Comparison of ENCODE assay signal across 1 cellular context in the genomic region with DNA sequence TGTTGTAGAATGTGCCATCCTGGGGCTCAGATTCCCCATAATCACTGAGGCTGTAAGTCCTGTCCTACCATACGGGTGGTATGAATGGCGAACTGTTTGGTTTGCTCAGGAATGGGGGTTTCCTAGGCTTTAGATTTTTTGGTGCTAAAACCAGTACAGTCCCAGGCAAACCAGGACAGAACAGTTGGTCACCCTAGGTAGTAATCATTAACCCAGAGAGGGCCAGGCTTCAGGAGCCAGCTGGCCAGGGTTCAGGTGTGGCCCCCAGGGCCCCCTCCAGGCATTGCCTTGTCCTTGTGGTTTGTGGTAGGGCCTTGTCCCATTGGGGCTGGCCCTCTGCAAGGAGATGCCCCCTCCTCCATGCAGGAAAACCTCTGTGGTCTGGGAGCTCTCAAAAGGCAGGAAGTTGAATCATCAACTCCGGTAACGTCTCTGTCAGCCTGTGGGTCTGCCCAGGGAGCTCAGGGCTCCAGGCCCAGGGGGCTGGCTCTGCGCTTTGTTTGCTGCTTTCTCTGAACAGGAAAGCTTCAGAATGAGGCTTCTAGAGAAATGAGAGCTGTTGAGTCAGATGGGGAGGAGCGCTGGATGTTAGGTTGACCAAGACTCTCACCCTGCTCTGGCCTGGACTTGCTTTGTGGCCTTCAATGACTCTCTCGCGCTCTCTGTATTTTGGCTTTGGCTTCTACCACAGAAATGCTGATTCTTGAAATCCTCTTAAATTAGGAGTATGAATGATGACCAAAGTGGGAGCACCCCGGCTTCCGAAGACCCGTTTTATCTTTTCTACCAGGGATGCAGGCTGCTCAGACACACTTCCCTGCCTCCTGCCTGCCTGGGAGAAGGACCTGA.
TF ChIP-seq lines count a peak whose summit lies in the region.

No MANE protein-coding gene starts in this region.

TF ChIP-seq in HepG2, 621 proteins besides CTCF, POLR2A, EP300 and RAD21 (continued from another document and continues in another):
- TF ChIP-seq, protein P1, sequence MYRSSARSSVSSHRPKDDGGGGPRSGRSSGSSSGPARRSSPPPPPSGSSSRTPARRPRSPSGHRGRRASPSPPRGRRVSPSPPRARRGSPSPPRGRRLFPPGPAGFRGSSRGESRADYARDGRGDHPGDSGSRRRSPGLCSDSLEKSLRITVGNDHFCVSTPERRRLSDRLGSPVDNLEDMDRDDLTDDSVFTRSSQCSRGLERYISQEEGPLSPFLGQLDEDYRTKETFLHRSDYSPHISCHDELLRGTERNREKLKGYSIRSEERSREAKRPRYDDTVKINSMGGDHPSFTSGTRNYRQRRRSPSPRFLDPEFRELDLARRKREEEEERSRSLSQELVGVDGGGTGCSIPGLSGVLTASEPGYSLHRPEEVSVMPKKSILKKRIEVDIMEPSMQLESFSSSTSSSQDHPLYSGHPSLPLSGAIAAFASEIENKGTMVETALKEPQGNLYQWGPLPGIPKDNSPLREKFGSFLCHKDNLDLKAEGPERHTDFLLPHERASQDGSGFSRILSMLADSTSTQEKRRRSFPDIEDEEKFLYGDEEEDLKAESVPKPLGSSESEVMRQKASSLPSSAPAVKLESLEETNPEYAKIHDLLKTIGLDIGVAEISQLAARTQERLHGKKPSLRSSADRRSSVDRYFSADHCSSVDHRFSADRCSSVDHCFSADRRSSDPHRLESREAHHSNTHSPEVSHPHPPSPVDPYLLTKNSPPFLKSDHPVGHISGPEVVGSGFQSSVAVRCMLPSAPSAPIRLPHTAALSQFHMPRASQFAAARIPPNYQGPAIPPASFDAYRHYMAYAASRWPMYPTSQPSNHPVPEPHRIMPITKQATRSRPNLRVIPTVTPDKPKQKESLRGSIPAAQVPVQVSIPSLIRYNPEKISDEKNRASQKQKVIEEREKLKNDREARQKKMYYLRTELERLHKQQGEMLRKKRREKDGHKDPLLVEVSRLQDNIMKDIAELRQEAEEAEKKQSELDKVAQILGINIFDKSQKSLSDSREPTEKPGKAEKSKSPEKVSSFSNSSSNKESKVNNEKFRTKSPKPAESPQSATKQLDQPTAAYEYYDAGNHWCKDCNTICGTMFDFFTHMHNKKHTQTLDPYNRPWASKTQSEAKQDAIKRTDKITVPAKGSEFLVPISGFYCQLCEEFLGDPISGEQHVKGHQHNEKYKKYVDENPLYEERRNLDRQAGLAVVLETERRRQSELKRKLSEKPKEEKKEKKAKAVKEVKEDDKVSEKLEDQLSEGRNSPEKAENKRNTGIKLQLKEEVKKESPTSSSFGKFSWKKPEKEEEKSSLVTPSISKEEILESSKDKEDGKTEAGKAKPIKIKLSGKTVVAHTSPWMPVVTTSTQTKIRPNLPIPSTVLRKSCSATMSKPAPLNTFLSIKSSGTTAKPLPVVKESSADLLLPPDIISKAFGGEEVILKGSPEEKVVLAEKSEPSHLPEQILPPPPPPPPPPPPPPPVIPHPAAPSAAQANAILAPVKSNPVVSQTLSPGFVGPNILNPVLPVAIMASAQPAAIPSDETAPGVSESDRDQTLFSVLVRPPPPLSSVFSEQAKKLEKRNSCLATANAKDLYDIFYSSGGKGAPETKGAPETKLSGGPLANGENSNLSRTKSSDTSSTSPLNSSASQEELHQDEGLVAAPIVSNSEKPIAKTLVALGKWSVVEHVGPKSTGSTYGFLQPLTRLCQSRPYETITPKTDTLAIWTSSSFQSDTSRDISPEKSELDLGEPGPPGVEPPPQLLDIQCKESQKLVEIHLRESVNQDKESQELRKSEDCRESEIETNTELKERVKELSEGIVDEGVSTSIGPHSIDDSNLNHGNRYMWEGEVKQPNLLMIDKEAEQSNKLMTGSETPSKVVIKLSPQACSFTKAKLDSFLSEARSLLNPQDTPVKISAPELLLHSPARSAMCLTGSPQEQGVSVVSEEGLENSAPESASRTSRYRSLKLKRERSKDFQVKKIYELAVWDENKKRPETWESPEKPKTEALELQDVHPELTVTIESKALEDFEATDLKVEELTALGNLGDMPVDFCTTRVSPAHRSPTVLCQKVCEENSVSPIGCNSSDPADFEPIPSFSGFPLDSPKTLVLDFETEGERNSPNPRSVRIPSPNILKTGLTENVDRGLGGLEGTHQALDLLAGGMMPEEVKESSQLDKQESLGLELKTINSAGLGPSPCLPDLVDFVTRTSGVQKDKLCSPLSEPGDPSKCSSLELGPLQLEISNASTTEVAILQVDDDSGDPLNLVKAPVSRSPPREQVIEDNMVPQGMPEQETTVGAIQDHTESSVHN (CRISPR knock-in tag; IDR thresholded peaks at IDR 0.05), result no peak
- TF ChIP-seq, protein P2, sequence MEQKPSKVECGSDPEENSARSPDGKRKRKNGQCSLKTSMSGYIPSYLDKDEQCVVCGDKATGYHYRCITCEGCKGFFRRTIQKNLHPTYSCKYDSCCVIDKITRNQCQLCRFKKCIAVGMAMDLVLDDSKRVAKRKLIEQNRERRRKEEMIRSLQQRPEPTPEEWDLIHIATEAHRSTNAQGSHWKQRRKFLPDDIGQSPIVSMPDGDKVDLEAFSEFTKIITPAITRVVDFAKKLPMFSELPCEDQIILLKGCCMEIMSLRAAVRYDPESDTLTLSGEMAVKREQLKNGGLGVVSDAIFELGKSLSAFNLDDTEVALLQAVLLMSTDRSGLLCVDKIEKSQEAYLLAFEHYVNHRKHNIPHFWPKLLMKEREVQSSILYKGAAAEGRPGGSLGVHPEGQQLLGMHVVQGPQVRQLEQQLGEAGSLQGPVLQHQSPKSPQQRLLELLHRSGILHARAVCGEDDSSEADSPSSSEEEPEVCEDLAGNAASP (CRISPR knock-in tag; IDR thresholded peaks at IDR 0.05; ENCODE audit: borderline replicate concordance), result peak; percentile 76; the same call in 1 of the 2 replicates
- TF ChIP-seq ZNF430 (CRISPR knock-in tag; IDR thresholded peaks at IDR 0.05), result peak; percentile 89; the same call in 1 of the 2 replicates
- TF ChIP-seq KLF11 (CRISPR knock-in tag; IDR thresholded peaks at IDR 0.05), result no peak
- TF ChIP-seq ZNF546 (CRISPR knock-in tag; conservative IDR thresholded peaks at IDR 0.05), result no peak
- TF ChIP-seq, protein P3, sequence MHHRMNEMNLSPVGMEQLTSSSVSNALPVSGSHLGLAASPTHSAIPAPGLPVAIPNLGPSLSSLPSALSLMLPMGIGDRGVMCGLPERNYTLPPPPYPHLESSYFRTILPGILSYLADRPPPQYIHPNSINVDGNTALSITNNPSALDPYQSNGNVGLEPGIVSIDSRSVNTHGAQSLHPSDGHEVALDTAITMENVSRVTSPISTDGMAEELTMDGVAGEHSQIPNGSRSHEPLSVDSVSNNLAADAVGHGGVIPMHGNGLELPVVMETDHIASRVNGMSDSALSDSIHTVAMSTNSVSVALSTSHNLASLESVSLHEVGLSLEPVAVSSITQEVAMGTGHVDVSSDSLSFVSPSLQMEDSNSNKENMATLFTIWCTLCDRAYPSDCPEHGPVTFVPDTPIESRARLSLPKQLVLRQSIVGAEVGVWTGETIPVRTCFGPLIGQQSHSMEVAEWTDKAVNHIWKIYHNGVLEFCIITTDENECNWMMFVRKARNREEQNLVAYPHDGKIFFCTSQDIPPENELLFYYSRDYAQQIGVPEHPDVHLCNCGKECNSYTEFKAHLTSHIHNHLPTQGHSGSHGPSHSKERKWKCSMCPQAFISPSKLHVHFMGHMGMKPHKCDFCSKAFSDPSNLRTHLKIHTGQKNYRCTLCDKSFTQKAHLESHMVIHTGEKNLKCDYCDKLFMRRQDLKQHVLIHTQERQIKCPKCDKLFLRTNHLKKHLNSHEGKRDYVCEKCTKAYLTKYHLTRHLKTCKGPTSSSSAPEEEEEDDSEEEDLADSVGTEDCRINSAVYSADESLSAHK (CRISPR knock-in tag; IDR thresholded peaks at IDR 0.05; ENCODE audit: borderline replicate concordance), result no peak
- TF ChIP-seq, protein P4, sequence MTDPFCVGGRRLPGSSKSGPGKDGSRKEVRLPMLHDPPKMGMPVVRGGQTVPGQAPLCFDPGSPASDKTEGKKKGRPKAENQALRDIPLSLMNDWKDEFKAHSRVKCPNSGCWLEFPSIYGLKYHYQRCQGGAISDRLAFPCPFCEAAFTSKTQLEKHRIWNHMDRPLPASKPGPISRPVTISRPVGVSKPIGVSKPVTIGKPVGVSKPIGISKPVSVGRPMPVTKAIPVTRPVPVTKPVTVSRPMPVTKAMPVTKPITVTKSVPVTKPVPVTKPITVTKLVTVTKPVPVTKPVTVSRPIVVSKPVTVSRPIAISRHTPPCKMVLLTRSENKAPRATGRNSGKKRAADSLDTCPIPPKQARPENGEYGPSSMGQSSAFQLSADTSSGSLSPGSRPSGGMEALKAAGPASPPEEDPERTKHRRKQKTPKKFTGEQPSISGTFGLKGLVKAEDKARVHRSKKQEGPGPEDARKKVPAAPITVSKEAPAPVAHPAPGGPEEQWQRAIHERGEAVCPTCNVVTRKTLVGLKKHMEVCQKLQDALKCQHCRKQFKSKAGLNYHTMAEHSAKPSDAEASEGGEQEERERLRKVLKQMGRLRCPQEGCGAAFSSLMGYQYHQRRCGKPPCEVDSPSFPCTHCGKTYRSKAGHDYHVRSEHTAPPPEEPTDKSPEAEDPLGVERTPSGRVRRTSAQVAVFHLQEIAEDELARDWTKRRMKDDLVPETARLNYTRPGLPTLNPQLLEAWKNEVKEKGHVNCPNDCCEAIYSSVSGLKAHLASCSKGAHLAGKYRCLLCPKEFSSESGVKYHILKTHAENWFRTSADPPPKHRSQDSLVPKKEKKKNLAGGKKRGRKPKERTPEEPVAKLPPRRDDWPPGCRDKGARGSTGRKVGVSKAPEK (CRISPR knock-in tag; IDR thresholded peaks at IDR 0.05; ENCODE audit: borderline replicate concordance), result no peak
- peak; percentile 52; the same call in 1 of the 2 replicates for TF ChIP-seq ZMAT3 (CRISPR knock-in tag; conservative IDR thresholded peaks at IDR 0.05)
- TF ChIP-seq TEAD3 (CRISPR knock-in tag; optimal IDR thresholded peaks at IDR 0.05; ENCODE audit: borderline replicate concordance), result peak; percentile 72
- no peak for TF ChIP-seq HMGA1 (CRISPR knock-in tag; conservative IDR thresholded peaks at IDR 0.05)
- no peak for TF ChIP-seq EEA1 (CRISPR knock-in tag; IDR thresholded peaks at IDR 0.05; ENCODE audit: borderline replicate concordance)
- 0 out of 2 replicates have a peak, but pooled peaks have one; percentile 66 for TF ChIP-seq FLYWCH1 (CRISPR knock-in tag; IDR thresholded peaks at IDR 0.05)
- TF ChIP-seq, protein P5, sequence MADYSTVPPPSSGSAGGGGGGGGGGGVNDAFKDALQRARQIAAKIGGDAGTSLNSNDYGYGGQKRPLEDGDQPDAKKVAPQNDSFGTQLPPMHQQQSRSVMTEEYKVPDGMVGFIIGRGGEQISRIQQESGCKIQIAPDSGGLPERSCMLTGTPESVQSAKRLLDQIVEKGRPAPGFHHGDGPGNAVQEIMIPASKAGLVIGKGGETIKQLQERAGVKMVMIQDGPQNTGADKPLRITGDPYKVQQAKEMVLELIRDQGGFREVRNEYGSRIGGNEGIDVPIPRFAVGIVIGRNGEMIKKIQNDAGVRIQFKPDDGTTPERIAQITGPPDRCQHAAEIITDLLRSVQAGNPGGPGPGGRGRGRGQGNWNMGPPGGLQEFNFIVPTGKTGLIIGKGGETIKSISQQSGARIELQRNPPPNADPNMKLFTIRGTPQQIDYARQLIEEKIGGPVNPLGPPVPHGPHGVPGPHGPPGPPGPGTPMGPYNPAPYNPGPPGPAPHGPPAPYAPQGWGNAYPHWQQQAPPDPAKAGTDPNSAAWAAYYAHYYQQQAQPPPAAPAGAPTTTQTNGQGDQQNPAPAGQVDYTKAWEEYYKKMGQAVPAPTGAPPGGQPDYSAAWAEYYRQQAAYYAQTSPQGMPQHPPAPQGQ (CRISPR knock-in tag; IDR thresholded peaks at IDR 0.05; ENCODE audit: borderline replicate concordance), result no peak
- TF ChIP-seq ZNF124 (CRISPR knock-in tag; IDR thresholded peaks at IDR 0.05), result no peak; the same call in 1 of the 2 replicates
- peak; percentile 69; the same call in 1 of the 2 replicates for TF ChIP-seq SP5 (CRISPR knock-in tag; IDR thresholded peaks at IDR 0.05; ENCODE audit: borderline replicate concordance, low read depth)
- no peak; the same call in 1 of the 2 replicates for TF ChIP-seq RNF2 (conservative IDR thresholded peaks at IDR 0.05; ENCODE audit: low read depth)
- peak; percentile 35; the same call in 1 of the 2 replicates for TF ChIP-seq TSC22D2 (CRISPR knock-in tag; IDR thresholded peaks at IDR 0.05; ENCODE audit: borderline replicate concordance)
- TF ChIP-seq, protein P6, sequence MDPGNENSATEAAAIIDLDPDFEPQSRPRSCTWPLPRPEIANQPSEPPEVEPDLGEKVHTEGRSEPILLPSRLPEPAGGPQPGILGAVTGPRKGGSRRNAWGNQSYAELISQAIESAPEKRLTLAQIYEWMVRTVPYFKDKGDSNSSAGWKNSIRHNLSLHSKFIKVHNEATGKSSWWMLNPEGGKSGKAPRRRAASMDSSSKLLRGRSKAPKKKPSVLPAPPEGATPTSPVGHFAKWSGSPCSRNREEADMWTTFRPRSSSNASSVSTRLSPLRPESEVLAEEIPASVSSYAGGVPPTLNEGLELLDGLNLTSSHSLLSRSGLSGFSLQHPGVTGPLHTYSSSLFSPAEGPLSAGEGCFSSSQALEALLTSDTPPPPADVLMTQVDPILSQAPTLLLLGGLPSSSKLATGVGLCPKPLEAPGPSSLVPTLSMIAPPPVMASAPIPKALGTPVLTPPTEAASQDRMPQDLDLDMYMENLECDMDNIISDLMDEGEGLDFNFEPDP (CRISPR knock-in tag; conservative IDR thresholded peaks at IDR 0.05), result no peak
- peak; percentile 63; the same call in 1 of the 2 replicates for TF ChIP-seq ZNF431 (CRISPR knock-in tag; IDR thresholded peaks at IDR 0.05; ENCODE audit: borderline replicate concordance, low read depth)
- TF ChIP-seq, protein P7, sequence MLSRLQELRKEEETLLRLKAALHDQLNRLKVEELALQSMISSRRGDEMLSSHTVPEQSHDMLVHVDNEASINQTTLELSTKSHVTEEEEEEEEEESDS (CRISPR knock-in tag; IDR thresholded peaks at IDR 0.05; ENCODE audit: borderline replicate concordance), result no peak
- TF ChIP-seq KDM4B (CRISPR knock-in tag; IDR thresholded peaks at IDR 0.05), result no peak
- TF ChIP-seq ZNF788 (CRISPR knock-in tag; IDR thresholded peaks at IDR 0.05; ENCODE audit: borderline replicate concordance), result peak; percentile 88; the same call in 1 of the 2 replicates
- no peak for TF ChIP-seq MATR3 (CRISPR knock-in tag; IDR thresholded peaks at IDR 0.05)
- TF ChIP-seq ZNF563 (CRISPR knock-in tag; IDR thresholded peaks at IDR 0.05), result no peak
- TF ChIP-seq, protein P8, sequence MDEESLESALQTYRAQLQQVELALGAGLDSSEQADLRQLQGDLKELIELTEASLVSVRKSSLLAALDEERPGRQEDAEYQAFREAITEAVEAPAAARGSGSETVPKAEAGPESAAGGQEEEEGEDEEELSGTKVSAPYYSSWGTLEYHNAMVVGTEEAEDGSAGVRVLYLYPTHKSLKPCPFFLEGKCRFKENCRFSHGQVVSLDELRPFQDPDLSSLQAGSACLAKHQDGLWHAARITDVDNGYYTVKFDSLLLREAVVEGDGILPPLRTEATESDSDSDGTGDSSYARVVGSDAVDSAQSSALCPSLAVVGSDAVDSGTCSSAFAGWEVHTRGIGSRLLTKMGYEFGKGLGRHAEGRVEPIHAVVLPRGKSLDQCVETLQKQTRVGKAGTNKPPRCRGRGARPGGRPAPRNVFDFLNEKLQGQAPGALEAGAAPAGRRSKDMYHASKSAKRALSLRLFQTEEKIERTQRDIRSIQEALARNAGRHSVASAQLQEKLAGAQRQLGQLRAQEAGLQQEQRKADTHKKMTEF (CRISPR knock-in tag; IDR thresholded peaks at IDR 0.05), result peak; percentile 81
- peak; percentile 67; the same call in 1 of the 2 replicates for TF ChIP-seq ZNF772 (CRISPR knock-in tag; IDR thresholded peaks at IDR 0.05)
- no peak for TF ChIP-seq PHF5A (CRISPR knock-in tag; IDR thresholded peaks at IDR 0.05; ENCODE audit: low read depth, unreplicated experiment)
- 0 out of 2 replicates have a peak, but pooled peaks have one; percentile 54 for TF ChIP-seq SMYD3 (CRISPR knock-in tag; IDR thresholded peaks at IDR 0.05)
- no peak for TF ChIP-seq ZNF329 (CRISPR knock-in tag; IDR thresholded peaks at IDR 0.05; ENCODE audit: low read depth)
